In genomic region chr2:199495147-199495546, GRCh38 we compare ENCODE assay signal across 17 cellular contexts. TPM values are rescaled to one million over a fixed set of nuclear protein-coding genes. Genes with fewer than 3 reads are reported as not detected.
"Had no signal": no experiment of that assay in that cellular context is flagged by ENCODE, and none has a peak within 500 bp of the region (broad histone marks: within the 10 kb centered on the region; RNA-seq: fewer than 3 reads in every experiment).

No MANE protein-coding gene starts in this region.

- DNase-seq: activated CD4-positive, alpha-beta memory T cell treated with anti-CD3 and anti-CD28 coated beads for 36 hours; activated effector memory CD4-positive, alpha-beta T cell treated with anti-CD3 and anti-CD28 coated beads, Interleukin-2, amount 50 U/mL, for 16 hours; activated naive CD8-positive, alpha-beta T cell treated with anti-CD3 and anti-CD28 coated beads for 36 hours; activated T-cell treated with anti-CD3 and anti-CD28 coated beads, Interleukin-2, amount 50 U/mL, for 4 hours; dermis blood vessel endothelial cell; endodermal cell; immature natural killer cell; left cardiac atrium; naive thymus-derived CD4-positive, alpha-beta T cell; right cardiac atrium; T-helper 9 cell; transverse colon had no signal

- ATAC-seq: activated T-cell treated with anti-CD3 and anti-CD28 coated beads, Interleukin-2, amount 50 U/mL, for 4 hours; left cardiac atrium; naive thymus-derived CD4-positive, alpha-beta T cell; right cardiac atrium; stimulated activated effector memory CD8-positive, alpha-beta T cell treated with anti-CD3 and anti-CD28 coated beads, Interleukin-12 subunit alpha, Interleukin-12 subunit beta, amount 100 ng/mL, for 72 hours had no signal

- H3K27ac ChIP-seq: neutrophil, transverse colon, VCaP had no signal

- H3K9me3 ChIP-seq: neutrophil, transverse colon had no signal

- H3K36me3 ChIP-seq: neutrophil, transverse colon had no signal

- H3K4me3 ChIP-seq: lung, smooth muscle cell, transverse colon had no signal

- H3K27me3 ChIP-seq: neutrophil, transverse colon had no signal

- H3K4me1 ChIP-seq: transverse colon had no signal

- H3K4me2 ChIP-seq: smooth muscle cell had no signal

RNA-seq across cellular contexts. Expression of gene SATB2, which starts 37.4 kb away (rescaled TPM):
- polyA plus RNA-seq: naive thymus-derived CD4-positive, alpha-beta T cell had no signal
